10 cellular contexts compared by ENCODE assay signal in genomic region chr10:88882646-88883442, GRCh38. TPM values are rescaled to one million over a fixed set of nuclear protein-coding genes. Genes with fewer than 3 reads are reported as not detected.
DNase-seq lines count a peak whose midpoint lies in the region; ATAC-seq, FAIRE-seq and TF ChIP-seq lines count a peak whose summit lies in the region.
"Not testable (repeated sequence)": the region's sequence is repeated elsewhere in the genome, so short reads cannot be mapped to it uniquely, and the experiment has no call there.
"Had no signal": no experiment of that assay in that cellular context is flagged by ENCODE, and none has a peak within 500 bp of the region (broad histone marks: within the 10 kb centered on the region; RNA-seq: fewer than 3 reads in every experiment).

No MANE protein-coding gene starts in this region.

- peak; percentile 35 for FAIRE-seq in endometrium (lab: Jason Lieb, UNC)

- TF ChIP-seq CTCF in DND-41 (IDR thresholded peaks at IDR 0.05; ENCODE audit: borderline replicate concordance, extremely low read depth, low read length, poor library complexity, severe bottlenecking); KMS-11 (conservative IDR thresholded peaks at IDR 0.05; ENCODE audit: low read depth, low read length); SU-DHL-6 (IDR thresholded peaks at IDR 0.05; ENCODE audit: insufficient read depth, low read length, poor library complexity, severe bottlenecking); osteocyte (IDR thresholded peaks at IDR 0.05): not testable (repeated sequence)

- not testable (repeated sequence) for H3K9me3 Mint-ChIP-seq in activated naive CD8-positive, alpha-beta T cell treated with anti-CD3 and anti-CD28 coated beads for 36 hours; immature natural killer cell; osteocyte (ENCODE audit: unreplicated experiment)

- H3F3A ChIP-seq in SU-DHL-6 (ENCODE audit: insufficient read depth), result peaks cover 13% of the 10 kb centered on the region

- H3K4me3 Mint-ChIP-seq in activated naive CD8-positive, alpha-beta T cell treated with anti-CD3 and anti-CD28 coated beads for 36 hours, result peak overlapping the region; percentile 95
- H3K4me3 Mint-ChIP-seq in immature natural killer cell (peak overlapping the region; percentile 65 to 99 (median 98)), osteocyte (ENCODE audit: unreplicated experiment) (peak overlapping the region; percentile 42)

- H3K4me1 ChIP-seq in DND-41 (ENCODE audit: insufficient read depth, low read length) (peaks cover 71% of the 10 kb centered on the region), KMS-11 (ENCODE audit: low read depth, poor library complexity, severe bottlenecking) (peaks cover 31% of the 10 kb centered on the region)

- peak overlapping the region; percentile 96; the same call in 1 of the 2 replicates for H3K27ac ChIP-seq in DND-41 (ENCODE audit: low read length)
- not testable (repeated sequence) for H3K27ac ChIP-seq in KMS-11
- H3K27ac ChIP-seq in SU-DHL-6 (ENCODE audit: low read depth, low read length), result peak overlapping the region; percentile 9; the same call in 1 of the 2 replicates

- H3K27me3 Mint-ChIP-seq in activated naive CD8-positive, alpha-beta T cell treated with anti-CD3 and anti-CD28 coated beads for 36 hours; osteocyte (ENCODE audit: unreplicated experiment): not testable (repeated sequence)
- peaks cover 2 to 12% (median 4%) of the 10 kb centered on the region in 3 donors for H3K27me3 Mint-ChIP-seq in immature natural killer cell (ENCODE audit: low read depth in 3 of 3)

- H3K36me3 Mint-ChIP-seq in activated naive CD8-positive, alpha-beta T cell treated with anti-CD3 and anti-CD28 coated beads for 36 hours, result peaks cover 26% of the 10 kb centered on the region
- not testable (repeated sequence) for H3K36me3 Mint-ChIP-seq in immature natural killer cell; osteocyte (ENCODE audit: unreplicated experiment)

- DNase-seq in DND-41; activated naive CD8-positive, alpha-beta T cell treated with anti-CD3 and anti-CD28 coated beads for 36 hours; immature natural killer cell; osteocyte (ENCODE audit: extremely low spot score, unreplicated experiment): not testable (repeated sequence)

- H3K79me2 ChIP-seq in DND-41 (ENCODE audit: insufficient read depth, low read length) (peaks cover 78% of the 10 kb centered on the region), KMS-11 (ENCODE audit: insufficient read depth, low read depth) (peaks cover 19% of the 10 kb centered on the region), SU-DHL-6 (ENCODE audit: insufficient read depth, low read length) (peaks cover 45% of the 10 kb centered on the region)

- H3K9me2 ChIP-seq in SU-DHL-6 (replicated peaks; ENCODE audit: insufficient read depth, low read length), result not testable (repeated sequence)

- peak overlapping the region; percentile 76 to 85; a peak in 3 of 4 replicates for H3K4me3 ChIP-seq in DND-41 (ENCODE audit: low read depth in 1 of 2, low read length in 2 of 2)
- not testable (repeated sequence) for H3K4me3 ChIP-seq in KMS-11 (IDR thresholded peaks at IDR 0.05; ENCODE audit: insufficient read depth, low read depth, low read length); SU-DHL-6 (ENCODE audit: insufficient read depth, low read length, poor library complexity, severe bottlenecking)

- ATAC-seq in DND-41 (ENCODE audit: insufficient read depth, low read depth), result not testable (repeated sequence)

- peaks cover 31% of the 10 kb centered on the region for H3K36me3 ChIP-seq in DND-41 (ENCODE audit: insufficient read depth, low read length)
- not testable (repeated sequence) for H3K36me3 ChIP-seq in KMS-11 (ENCODE audit: insufficient read depth); SU-DHL-6 (ENCODE audit: low read length)

- peak overlapping the region; percentile 90; the same call in 1 of the 2 replicates for H3K9ac ChIP-seq in DND-41 (ENCODE audit: low read depth, low read length)
- not testable (repeated sequence) for H3K9ac ChIP-seq in KMS-11; SU-DHL-6 (ENCODE audit: low read length)

- H3K4me2 ChIP-seq in DND-41 (ENCODE audit: insufficient read depth, low read length), result peak overlapping the region; percentile 70
- peak overlapping the region; percentile 86; the same call in 1 of the 2 replicates for H3K4me2 ChIP-seq in KMS-11
- H3K4me2 ChIP-seq in SU-DHL-6 (ENCODE audit: low read depth, low read length, poor library complexity, severe bottlenecking), result peak overlapping the region; percentile 95

- H3K4me1 Mint-ChIP-seq in activated naive CD8-positive, alpha-beta T cell treated with anti-CD3 and anti-CD28 coated beads for 36 hours, result peaks cover 76% of the 10 kb centered on the region
- peaks cover 47 to 92% of the 10 kb centered on the region in 2 donors for H3K4me1 Mint-ChIP-seq in immature natural killer cell
- peaks cover 37% of the 10 kb centered on the region for H3K4me1 Mint-ChIP-seq in osteocyte (ENCODE audit: unreplicated experiment)

- H2AFZ ChIP-seq in DND-41 (ENCODE audit: low read depth, low read length); KMS-11 (ENCODE audit: low read depth); SU-DHL-6 (ENCODE audit: low read depth, low read length, severe bottlenecking): not testable (repeated sequence)

- H3K27ac Mint-ChIP-seq in activated naive CD8-positive, alpha-beta T cell treated with anti-CD3 and anti-CD28 coated beads for 36 hours, result peak overlapping the region; percentile 97
- H3K27ac Mint-ChIP-seq in immature natural killer cell (peak overlapping the region; percentile 41 to 98 (median 96)), osteocyte (ENCODE audit: unreplicated experiment) (peak overlapping the region; percentile 88)

- peaks cover 27% of the 10 kb centered on the region for H4K20me1 ChIP-seq in DND-41 (ENCODE audit: insufficient read depth, low read length)
- not testable (repeated sequence) for H4K20me1 ChIP-seq in KMS-11 (ENCODE audit: insufficient read depth); SU-DHL-6 (ENCODE audit: low read depth, low read length)

- H3K9me3 ChIP-seq in DND-41 (ENCODE audit: insufficient read depth, low read length, severe bottlenecking); SU-DHL-6 (ENCODE audit: insufficient read depth, low read length): not testable (repeated sequence)

- H3K27me3 ChIP-seq in DND-41 (ENCODE audit: insufficient read depth, low read length, poor library complexity); KMS-11 (ENCODE audit: insufficient read depth, low read depth); SU-DHL-6 (ENCODE audit: low read length): not testable (repeated sequence)

RNA-seq across cellular contexts. Expression of gene STAMBPL1, which starts 2.8 kb away (rescaled TPM):
- 10 to 100 TPM; 27.8 to 28.4 TPM for total RNA-seq in activated naive CD8-positive, alpha-beta T cell treated with anti-CD3 and anti-CD28 coated beads for 36 hours
- polyA plus RNA-seq in immature natural killer cell, result 1 to 10 TPM; 4.2 to 8.4 (median 7.3) TPM
- 4.5 and 4.8 TPM in 2 replicates for total RNA-seq in osteocyte

RNA-seq across cellular contexts. Expression of gene ANKRD22, which starts 31.2 kb away (rescaled TPM):
- not detected for total RNA-seq in activated naive CD8-positive, alpha-beta T cell treated with anti-CD3 and anti-CD28 coated beads for 36 hours
- 1 to 10 TPM in 1 of 3 donors, under 1 TPM in 1, not detected in 1; 0.84 to 1.2 TPM for polyA plus RNA-seq in immature natural killer cell
- total RNA-seq in osteocyte, result not detected in 2 replicates
- total RNA-seq: cardiac muscle cell, left ventricle myocardium superior, temporal lobe had no signal
- polyA plus RNA-seq: cardiac muscle cell had no signal

Comparison
In these comparisons a context has a peak if more than half of its experiments do, and no peak if none do; other contexts are left out.
1. H3K4me3 Mint-ChIP-seq: peak in every context shown above with its lines; median percentile 98 in immature natural killer cell; 95 in activated naive CD8-positive, alpha-beta T cell treated with anti-CD3 and anti-CD28 coated beads for 36 hours; 42 in osteocyte.